20 cellular contexts compared by ENCODE assay signal in genomic region chr10:77236700-77237099, GRCh38.
DNase-seq lines count a peak whose midpoint lies in the region; ATAC-seq, FAIRE-seq and TF ChIP-seq lines count a peak whose summit lies in the region.
"Had no signal": no experiment of that assay in that cellular context is flagged by ENCODE, and none has a peak within 500 bp of the region (broad histone marks: within the 10 kb centered on the region; RNA-seq: fewer than 3 reads in every experiment).

No MANE protein-coding gene starts in this region.

- H2AK5ac ChIP-seq in IMR-90 (ENCODE audit: low read depth, low read length): no peak overlapping the region

- TF ChIP-seq RAD21 in IMR-90 (IDR thresholded peaks at IDR 0.05; ENCODE audit: low read length): no peak

- intact Hi-C loops in IMR-90 (cut with micrococcal nuclease): no loop called here

- no peaks in the 10 kb centered on the region for H3K36me3 ChIP-seq in IMR-90 (ENCODE audit: control insufficient read depth, insufficient read depth, low read length)
- H3K36me3 ChIP-seq: neutrophil, spleen had no signal

- H3K9me1 ChIP-seq in IMR-90 (ENCODE audit: insufficient read depth, low read length): peaks cover 5% of the 10 kb centered on the region

- H3K14ac ChIP-seq in IMR-90 (replicated peaks; ENCODE audit: low read depth, low read length): no peak overlapping the region

- H2BK20ac ChIP-seq in IMR-90 (ENCODE audit: low read depth, low read length): no peak overlapping the region

- BruUV-seq in IMR-90 (replicated peaks; lab: Mats Ljungman, UMichigan): no TSS peak

- H3K9ac ChIP-seq in IMR-90 (ENCODE audit: low read depth, low read length): no peak overlapping the region

- no peak overlapping the region for H3K4me2 ChIP-seq in IMR-90 (ENCODE audit: low read depth, low read length)

- peak; percentile 38 for ATAC-seq in IMR-90 (ENCODE audit: low read depth)
- ATAC-seq: activated T-cell treated with anti-CD3 and anti-CD28 coated beads, Interleukin-2, amount 50 U/mL, for 4 hours; Right ventricle myocardium inferior had no signal

- H3K56ac ChIP-seq in IMR-90 (ENCODE audit: extremely low read depth, insufficient read depth, low read length): no peak overlapping the region

- DNase-seq in IMR-90 (peak; percentile 79), astrocyte of the spinal cord (ENCODE audit: low read depth, low spot score) (peak; percentile 69), DMS114 treated with DMSO at 0.1 percent for 48 hours (lab: John Stamatoyannopoulos, UW; ENCODE audit: unreplicated experiment) (no peak), amygdala (lab: John Stamatoyannopoulos, UW) (no peak), epidermal melanocyte (ENCODE audit: insufficient read length, low spot score) (no peak), NCI-H2107 (lab: John Stamatoyannopoulos, UW) (no peak)
- DNase-seq: activated CD4-positive, alpha-beta T cell treated with anti-CD3 and anti-CD28 coated beads for 4 hours; activated naive CD8-positive, alpha-beta T cell treated with anti-CD3 and anti-CD28 coated beads, Interleukin-2, amount 10 ng/mL, durations not matched to agents 7 days and 5 days; activated T-cell treated with anti-CD3 and anti-CD28 coated beads, Interleukin-2, amount 50 U/mL, for 4 hours; COR-L47; cortex of kidney; foreskin melanocyte; KG1; mesendoderm; NCI-H146; spleen had no signal

- H3K18ac ChIP-seq in IMR-90 (ENCODE audit: low read depth, low read length): no peak overlapping the region

- H2BK120ac ChIP-seq in IMR-90 (ENCODE audit: low read depth, low read length): no peak overlapping the region

- no peak overlapping the region for H3K4ac ChIP-seq in IMR-90 (ENCODE audit: low read depth, low read length)

- no peak overlapping the region for H3K4me3 ChIP-seq in IMR-90 (ENCODE audit: insufficient read depth, low read depth, low read length)
- no peak overlapping the region for H3K4me3 ChIP-seq in astrocyte of the spinal cord (ENCODE audit: low read depth, low read length)
- H3K4me3 ChIP-seq: spleen had no signal

- WGBS in IMR-90 (ENCODE audit: extremely low coverage in 2 of 2, insufficient read length in 1 of 2), 2 experiments: no CpG with 5 or more reads among the region's 2 CpGs

- TF ChIP-seq CTCF in 22Rv1 (IDR thresholded peaks at IDR 0.05) (no peak), IMR-90 (conservative IDR thresholded peaks at IDR 0.05; ENCODE audit: low read depth, low read length) (no peak), astrocyte of the spinal cord (IDR thresholded peaks at IDR 0.05; ENCODE audit: low read depth, low read length) (no peak)

- H3K23ac ChIP-seq in IMR-90 (ENCODE audit: low read depth, low read length): no peak overlapping the region

- H3K9me3 ChIP-seq in IMR-90 (ENCODE audit: control insufficient read depth, insufficient read depth, low read length): no peaks in the 10 kb centered on the region
- H3K9me3 ChIP-seq: neutrophil, spleen had no signal

- H2AK9ac ChIP-seq in IMR-90 (replicated peaks; ENCODE audit: low read depth, low read length, poor library complexity): no peak overlapping the region

- dilution Hi-C loops in IMR-90 (cut with HindIII; ENCODE audit: low sequenced_read_pairs, unreplicated experiment): no loop called here

- no peaks in the 10 kb centered on the region for H3K27me3 ChIP-seq in IMR-90 (ENCODE audit: control insufficient read depth, insufficient read depth, low read length)
- H3K27me3 ChIP-seq: neutrophil had no signal

- POLR2A ChIA-PET in IMR-90 (lab: Charles Lee; ENCODE audit: unreplicated experiment): no interaction called here

- no peak overlapping the region for H2BK5ac ChIP-seq in IMR-90 (ENCODE audit: low read depth, low read length, poor library complexity, severe bottlenecking)

- CTCF ChIA-PET in IMR-90 (lab: Yijun Ruan, JAX): interaction anchor here (0.6 kb wide), 1 partner anchor 1942 kb away, joined by 4 read pairs; no protein-coding TSS in a partner anchor

- no peak for TF ChIP-seq POLR2A in IMR-90 (IDR thresholded peaks at IDR 0.05; ENCODE audit: low read depth, low read length)

- peak; percentile 97 for FAIRE-seq in islet of Langerhans (lab: Jason Lieb, UNC)

- no peak overlapping the region for H4K8ac ChIP-seq in IMR-90 (ENCODE audit: low read depth in 2 of 2, low read length in 2 of 2)

- H4K91ac ChIP-seq in IMR-90 (ENCODE audit: insufficient read depth, low read depth, low read length): no peak overlapping the region

- H4K5ac ChIP-seq in IMR-90 (ENCODE audit: low read depth, low read length): no peak overlapping the region

- in situ Hi-C loops in IMR-90 (cut with MboI; ENCODE audit: low sequenced_read_pairs) (no loop called here), astrocyte of the spinal cord (cut with HindIII; ENCODE audit: low sequenced_read_pairs) (no loop called here)

- H3K79me1 ChIP-seq in IMR-90 (ENCODE audit: low read depth in 1 of 2, low read length in 2 of 2): no peaks in the 10 kb centered on the region

- no peak overlapping the region for H2AFZ ChIP-seq in IMR-90 (replicated peaks; ENCODE audit: low read length, poor library complexity)

- peak overlapping the region; percentile 26; the same call in 1 of the 2 replicates for H3K27ac ChIP-seq in 22Rv1
- no peak overlapping the region for H3K27ac ChIP-seq in IMR-90 (ENCODE audit: insufficient read depth, low read length)
- H3K27ac ChIP-seq: neutrophil, spleen had no signal

- H2BK15ac ChIP-seq in IMR-90 (ENCODE audit: low read depth, low read length): no peak overlapping the region

- H4K20me1 ChIP-seq in IMR-90 (ENCODE audit: insufficient read depth, low read length): no peaks in the 10 kb centered on the region

- peaks cover 12% of the 10 kb centered on the region for H3K4me1 ChIP-seq in IMR-90 (ENCODE audit: control insufficient read depth, insufficient read depth, low read length)
- H3K4me1 ChIP-seq: spleen had no signal

TF ChIP-seq in IMR-90, 13 proteins besides CTCF, POLR2A, EP300 and RAD21:
- TF ChIP-seq, protein P1, sequence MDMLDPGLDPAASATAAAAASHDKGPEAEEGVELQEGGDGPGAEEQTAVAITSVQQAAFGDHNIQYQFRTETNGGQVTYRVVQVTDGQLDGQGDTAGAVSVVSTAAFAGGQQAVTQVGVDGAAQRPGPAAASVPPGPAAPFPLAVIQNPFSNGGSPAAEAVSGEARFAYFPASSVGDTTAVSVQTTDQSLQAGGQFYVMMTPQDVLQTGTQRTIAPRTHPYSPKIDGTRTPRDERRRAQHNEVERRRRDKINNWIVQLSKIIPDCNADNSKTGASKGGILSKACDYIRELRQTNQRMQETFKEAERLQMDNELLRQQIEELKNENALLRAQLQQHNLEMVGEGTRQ (IDR thresholded peaks at IDR 0.05; ENCODE audit: low read depth, low read length): no peak
- TF ChIP-seq MXI1 (IDR thresholded peaks at IDR 0.05; ENCODE audit: borderline replicate concordance, low read depth, low read length): peak; percentile 55; the same call in 1 of the 2 replicates

Comparison
In these comparisons a context has a peak if more than half of its experiments do, and no peak if none do; other contexts are left out.
1. DNase-seq: peak in IMR-90 (single experiment) and astrocyte of the spinal cord (single experiment); none in DMS114 treated with DMSO at 0.1 percent for 48 hours (single experiment), amygdala (0 of 56), epidermal melanocyte (single experiment) and NCI-H2107 (single experiment).